Comparison of ENCODE assay signal across 8 cellular contexts in the genomic region with DNA sequence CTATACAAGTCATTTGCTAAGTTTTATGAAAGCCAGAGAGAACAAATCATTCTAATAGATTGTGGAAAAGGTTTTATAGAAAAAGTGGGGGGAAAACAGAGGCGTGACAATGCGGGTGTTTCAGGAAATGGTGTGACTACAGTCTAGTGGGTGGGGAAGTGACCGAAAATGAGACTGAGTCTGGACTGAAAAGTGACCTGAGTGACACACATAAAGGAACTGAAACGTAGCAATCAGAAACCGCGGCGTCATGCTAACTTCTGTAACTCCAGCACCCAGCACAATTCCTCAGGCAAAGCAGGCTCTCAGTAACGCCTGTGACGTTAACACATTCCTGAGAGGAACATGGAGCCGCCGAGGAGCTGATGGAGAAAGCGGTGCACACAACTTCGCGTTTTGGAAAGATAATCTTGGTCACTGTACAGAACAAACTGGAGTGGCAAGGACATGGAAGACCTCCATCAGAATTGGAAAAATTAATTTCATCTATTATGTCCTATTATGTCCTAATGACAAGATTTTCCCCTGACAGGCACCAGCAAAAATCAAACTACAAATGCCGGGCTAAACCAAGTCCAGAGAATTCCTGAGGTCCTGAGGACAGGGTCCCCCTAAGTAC. TPM values are rescaled to one million over a fixed set of nuclear protein-coding genes. Genes with fewer than 3 reads are reported as not detected.
DNase-seq lines count a peak whose midpoint lies in the region; ATAC-seq and TF ChIP-seq lines count a peak whose summit lies in the region.

No MANE protein-coding gene starts in this region.

- H3K36me3 Mint-ChIP-seq in activated CD4-positive, alpha-beta T cell treated with anti-CD3 and anti-CD28 coated beads for 36 hours (ENCODE audit: low read depth) = peaks cover 47% of the 10 kb centered on the region
- H3K36me3 Mint-ChIP-seq in activated CD4-positive, alpha-beta memory T cell treated with anti-CD3 and anti-CD28 coated beads, Interleukin-2, amount 10 ng/mL, durations not matched to agents 7 days and 5 days (ENCODE audit: low read depth) = peaks cover 52% of the 10 kb centered on the region

- H2BK5ac ChIP-seq in mesenchymal stem cell (ENCODE audit: low read depth, low read length, poor library complexity, severe bottlenecking) = no peak overlapping the region

- POLR2A ChIA-PET in activated CD4-positive, alpha-beta T cell treated with anti-CD3 and anti-CD28 coated beads for 36 hours (lab: Charles Lee) = no interaction called here
- POLR2A ChIA-PET in activated CD4-positive, alpha-beta memory T cell treated with anti-CD3 and anti-CD28 coated beads, Interleukin-2, amount 10 ng/mL, durations not matched to agents 7 days and 5 days (lab: Charles Lee) = no interaction called here

- intact Hi-C loops in activated CD4-positive, alpha-beta T cell treated with anti-CD3 and anti-CD28 coated beads for 36 hours (cut with DNase I, micrococcal nuclease) = loop anchor here (1.0 to 5.0 kb wide), 5 partner anchors 8 to 60 kb away; no protein-coding TSS in a partner anchor
- intact Hi-C loops in left lung (cut with DNase I) = no loop called here

- TF ChIP-seq CTCF in left lung (IDR thresholded peaks at IDR 0.05) = no peak

- peak overlapping the region in 1 of 2 donors; percentile 7 for H3K27ac ChIP-seq in left lung
- H3K27ac ChIP-seq in mesenchymal stem cell (ENCODE audit: low read length, poor library complexity, severe bottlenecking) = no peak overlapping the region

- H4K8ac ChIP-seq in mesenchymal stem cell (ENCODE audit: low read length) = no peak overlapping the region

- H3K9ac ChIP-seq in mesenchymal stem cell (ENCODE audit: low read length) = no peak overlapping the region

- H4K91ac ChIP-seq in mesenchymal stem cell (ENCODE audit: low read length) = no peak overlapping the region

- H3K14ac ChIP-seq in mesenchymal stem cell (ENCODE audit: low read length in 2 of 2) = no peak overlapping the region

- no peak overlapping the region for H3K18ac ChIP-seq in mesenchymal stem cell (ENCODE audit: low read depth in 1 of 2, low read length in 2 of 2)

- no peak overlapping the region for H3K4ac ChIP-seq in mesenchymal stem cell (ENCODE audit: low read depth in 1 of 2, low read length in 2 of 2)

- peak; percentile 82 for DNase-seq in activated CD4-positive, alpha-beta T cell treated with anti-CD3 and anti-CD28 coated beads for 36 hours
- DNase-seq in activated CD4-positive, alpha-beta T cell treated with anti-CD3 and anti-CD28 coated beads for 4 hours = no peak
- DNase-seq in activated CD4-positive, alpha-beta memory T cell treated with anti-CD3 and anti-CD28 coated beads, Interleukin-2, amount 10 ng/mL, durations not matched to agents 7 days and 5 days = peak; percentile 69
- DNase-seq in left lung (peak in 1 of 2 donors; percentile 50), mesenchymal stem cell (no peak), DMS53 (lab: John Stamatoyannopoulos, UW) (no peak), NCI-H2029 (lab: John Stamatoyannopoulos, UW) (no peak)

- ATAC-seq in activated CD4-positive, alpha-beta T cell treated with anti-CD3 and anti-CD28 coated beads for 36 hours = peak; percentile 57
- ATAC-seq in HG03064 (IDR thresholded peaks at IDR 0.05; ENCODE audit: low read depth, unreplicated experiment) (peak; percentile 93), left lung (peak; percentile 72)

- no peak overlapping the region for H2BK120ac ChIP-seq in mesenchymal stem cell (ENCODE audit: low read depth, low read length)

- H3K36me3 ChIP-seq in left lung (no peaks in the 10 kb centered on the region), mesenchymal stem cell (ENCODE audit: control insufficient read depth in 1 of 2, insufficient read depth in 2 of 2, low read depth in 1 of 2, low read length in 2 of 2) (no peaks in the 10 kb centered on the region)

- peaks cover 50% of the 10 kb centered on the region for H3K4me1 Mint-ChIP-seq in activated CD4-positive, alpha-beta T cell treated with anti-CD3 and anti-CD28 coated beads for 36 hours
- H3K4me1 Mint-ChIP-seq in activated CD4-positive, alpha-beta memory T cell treated with anti-CD3 and anti-CD28 coated beads, Interleukin-2, amount 10 ng/mL, durations not matched to agents 7 days and 5 days = peaks cover 43% of the 10 kb centered on the region

- CTCF ChIA-PET in activated CD4-positive, alpha-beta T cell treated with anti-CD3 and anti-CD28 coated beads for 36 hours (lab: Charles Lee) = interaction anchor here (0.6 kb wide), 1 partner anchor 60 kb away, joined by 3 read pairs; no protein-coding TSS in a partner anchor
- CTCF ChIA-PET in activated CD4-positive, alpha-beta memory T cell treated with anti-CD3 and anti-CD28 coated beads, Interleukin-2, amount 10 ng/mL, durations not matched to agents 7 days and 5 days (lab: Charles Lee) = no interaction called here

- H3K9me3 ChIP-seq in left lung (no peaks in the 10 kb centered on the region), mesenchymal stem cell (ENCODE audit: control insufficient read depth, low read length) (no peaks in the 10 kb centered on the region)

- H2BK15ac ChIP-seq in mesenchymal stem cell (ENCODE audit: low read depth, poor library complexity, severe bottlenecking) = no peak overlapping the region

- H3K4me3 ChIP-seq in left lung (no peak overlapping the region), mesenchymal stem cell (ENCODE audit: insufficient read depth in 1 of 2, low read depth in 1 of 2, low read length in 2 of 2) (no peak overlapping the region)

- no peak overlapping the region for H3K4me2 ChIP-seq in mesenchymal stem cell (ENCODE audit: low read length, poor library complexity, severe bottlenecking)

- no peaks in the 10 kb centered on the region for H3K27me3 ChIP-seq in left lung
- H3K27me3 ChIP-seq in mesenchymal stem cell (ENCODE audit: control insufficient read depth in 1 of 2, insufficient read depth in 1 of 2, low read length in 2 of 2) = no peaks in the 10 kb centered on the region

- H3K4me1 ChIP-seq in left lung (peaks cover 0 to 24% of the 10 kb centered on the region in 2 donors), mesenchymal stem cell (ENCODE audit: control insufficient read depth, insufficient read depth, low read depth, low read length) (peaks cover 2% of the 10 kb centered on the region)

- H3K79me1 ChIP-seq in mesenchymal stem cell (replicated peaks; ENCODE audit: low read length, poor library complexity, severe bottlenecking) = no peaks in the 10 kb centered on the region

- no peak overlapping the region for H2AFZ ChIP-seq in mesenchymal stem cell (ENCODE audit: low read depth, low read length)

- no peak overlapping the region for H2BK12ac ChIP-seq in mesenchymal stem cell (ENCODE audit: low read length in 2 of 2)

- H3K4me3 Mint-ChIP-seq in activated CD4-positive, alpha-beta T cell treated with anti-CD3 and anti-CD28 coated beads for 36 hours = no peak overlapping the region
- no peak overlapping the region for H3K4me3 Mint-ChIP-seq in activated CD4-positive, alpha-beta memory T cell treated with anti-CD3 and anti-CD28 coated beads, Interleukin-2, amount 10 ng/mL, durations not matched to agents 7 days and 5 days

- no peak overlapping the region for H2AK5ac ChIP-seq in mesenchymal stem cell (ENCODE audit: low read length, severe bottlenecking)

- no peak overlapping the region for H3K27ac Mint-ChIP-seq in activated CD4-positive, alpha-beta T cell treated with anti-CD3 and anti-CD28 coated beads for 36 hours
- H3K27ac Mint-ChIP-seq in activated CD4-positive, alpha-beta memory T cell treated with anti-CD3 and anti-CD28 coated beads, Interleukin-2, amount 10 ng/mL, durations not matched to agents 7 days and 5 days = no peak overlapping the region

- WGBS in mesenchymal stem cell = 82% methylated on average over 12 of the region's 15 CpGs

- H3K23ac ChIP-seq in mesenchymal stem cell (ENCODE audit: low read length in 2 of 2) = no peak overlapping the region

- H3K9me3 Mint-ChIP-seq in activated CD4-positive, alpha-beta T cell treated with anti-CD3 and anti-CD28 coated beads for 36 hours (ENCODE audit: low read depth) = peaks cover 2% of the 10 kb centered on the region
- H3K9me3 Mint-ChIP-seq in activated CD4-positive, alpha-beta memory T cell treated with anti-CD3 and anti-CD28 coated beads, Interleukin-2, amount 10 ng/mL, durations not matched to agents 7 days and 5 days = peaks cover 5% of the 10 kb centered on the region

- no peaks in the 10 kb centered on the region for H3K27me3 Mint-ChIP-seq in activated CD4-positive, alpha-beta T cell treated with anti-CD3 and anti-CD28 coated beads for 36 hours
- H3K27me3 Mint-ChIP-seq in activated CD4-positive, alpha-beta memory T cell treated with anti-CD3 and anti-CD28 coated beads, Interleukin-2, amount 10 ng/mL, durations not matched to agents 7 days and 5 days = no peaks in the 10 kb centered on the region

RNA-seq across cellular contexts. Expression of gene CD226, which starts 1.4 kb away (rescaled TPM):
- total RNA-seq in activated CD4-positive, alpha-beta T cell treated with anti-CD3 and anti-CD28 coated beads for 36 hours = 10 to 100 TPM; 53.3 to 56.9 TPM
- total RNA-seq in activated CD4-positive, alpha-beta memory T cell treated with anti-CD3 and anti-CD28 coated beads, Interleukin-2, amount 10 ng/mL, durations not matched to agents 7 days and 5 days = 100 to 1,000 TPM; 102 to 111 TPM
- total RNA-seq in left lung = 1 to 10 TPM; 2.9 to 4.6 TPM
- 0.10 TPM for polyA plus RNA-seq in mesenchymal stem cell (2013, experiment 1 of 2)
- 0.15 TPM for polyA plus RNA-seq in mesenchymal stem cell (2013, experiment 2 of 2)

Comparison
In these comparisons a context has a peak if more than half of its experiments do, and no peak if none do; other contexts are left out.
1. DNase-seq: peak in activated CD4-positive, alpha-beta T cell treated with anti-CD3 and anti-CD28 coated beads for 36 hours (single experiment) and activated CD4-positive, alpha-beta memory T cell treated with anti-CD3 and anti-CD28 coated beads, Interleukin-2, amount 10 ng/mL, durations not matched to agents 7 days and 5 days (single experiment); none in activated CD4-positive, alpha-beta T cell treated with anti-CD3 and anti-CD28 coated beads for 4 hours (0 of 2), mesenchymal stem cell (single experiment), DMS53 (single experiment) and NCI-H2029 (single experiment).
2. RNA of gene CD226, which starts 1.4 kb away (total RNA-seq): 102 to 111 TPM in activated CD4-positive, alpha-beta memory T cell treated with anti-CD3 and anti-CD28 coated beads, Interleukin-2, amount 10 ng/mL, durations not matched to agents 7 days and 5 days and 53.3 to 56.9 TPM in activated CD4-positive, alpha-beta T cell treated with anti-CD3 and anti-CD28 coated beads for 36 hours; 2.9 to 4.6 TPM in left lung; every median in the first group is over 4 times any median in the second.
3. intact Hi-C loops: an anchor here in activated CD4-positive, alpha-beta T cell treated with anti-CD3 and anti-CD28 coated beads for 36 hours (1.0 to 5.0 kb wide); none called in left lung.
4. Peak in every context shown above with its lines, with median percentiles within 50 percentile points of each other: ATAC-seq.